Comparison of ENCODE assay signal across 8 cellular contexts in the genomic region with DNA sequence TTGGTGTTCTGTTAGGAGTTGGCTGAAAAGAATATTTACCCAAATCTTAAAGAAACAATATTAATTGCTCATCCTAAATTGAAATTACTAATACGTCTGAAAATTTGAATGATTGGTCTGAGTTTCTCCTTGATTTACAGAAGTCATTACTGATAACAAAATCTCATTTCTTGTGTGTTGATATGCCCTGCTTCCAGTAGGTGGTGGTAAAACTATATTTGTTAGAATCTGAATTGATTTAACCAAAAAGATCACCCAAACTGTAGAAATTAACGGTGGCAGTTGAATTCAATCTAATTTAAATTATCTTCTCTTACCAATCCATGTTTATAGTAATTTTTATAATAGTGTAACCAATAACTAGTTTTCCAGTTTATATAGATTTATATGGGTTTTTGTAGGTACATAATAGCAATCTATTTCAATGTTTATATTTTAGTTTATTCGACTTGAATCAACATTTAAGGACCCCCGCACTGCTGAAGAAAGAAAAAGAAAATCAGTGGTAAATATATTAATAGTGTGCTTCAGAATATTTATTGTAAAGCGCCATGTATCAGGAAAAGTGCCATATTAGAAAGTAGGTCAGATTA.
DNase-seq lines count a peak whose midpoint lies in the region; ATAC-seq and TF ChIP-seq lines count a peak whose summit lies in the region.

No MANE protein-coding gene starts in this region.

- TF ChIP-seq CTCF in AG09309 (IDR thresholded peaks at IDR 0.05; ENCODE audit: control insufficient read depth, insufficient read depth, low read depth, low read length, missing control alignments), result peak; percentile 34
- peak; percentile 26 for TF ChIP-seq CTCF in GM20000 (IDR thresholded peaks at IDR 0.05; ENCODE audit: extremely low read depth, missing control alignments)
- peak in 1 of 2 experiments; percentile 25 for TF ChIP-seq CTCF in tibial artery (IDR thresholded peaks at IDR 0.05)

- no peaks in the 10 kb centered on the region for H3K4me1 ChIP-seq in tibial artery

- H3K4me3 ChIP-seq in AG09309 (ENCODE audit: control insufficient read depth, low read depth, low read length), result no peak overlapping the region
- H3K4me3 ChIP-seq in tibial artery, result no peak overlapping the region

- ATAC-seq in SK-N-SH treated with all-trans-retinoic acid at 6 μM for 48 hours, result peak; percentile 49; the same call in 2 of the 3 replicates
- no peak for ATAC-seq in HG03460 (IDR thresholded peaks at IDR 0.05; ENCODE audit: unreplicated experiment)
- no peak for ATAC-seq in GM21381 (IDR thresholded peaks at IDR 0.05; ENCODE audit: unreplicated experiment)

- peaks cover 66 to 94% (median 80%) of the 10 kb centered on the region in 3 donors for H3K36me3 ChIP-seq in tibial artery

- intact Hi-C loops in tibial artery (cut with DNase I; ENCODE audit: low total_unique reads), result no loop called here

- no peaks in the 10 kb centered on the region for H3K9me3 ChIP-seq in tibial artery

- no peaks in the 10 kb centered on the region for H3K27me3 ChIP-seq in tibial artery

- DNase-seq in AG09309 (ENCODE audit: low read depth) (no peak), GM20000 (ENCODE audit: low spot score) (peak; percentile 53), glomerular visceral epithelial cell (ENCODE audit: extremely low spot score) (peak; percentile 1), tibial artery (no peak), NCI-H226 (no peak)

- H3K27ac ChIP-seq in tibial artery, result no peak overlapping the region

TF ChIP-seq in SK-N-SH treated with all-trans-retinoic acid at 6 μM for 48 hours, 23 proteins besides CTCF, POLR2A, EP300 and RAD21:
- TF ChIP-seq ZNF8 (CRISPR knock-in tag; IDR thresholded peaks at IDR 0.05), result no peak
- TF ChIP-seq, protein P1, sequence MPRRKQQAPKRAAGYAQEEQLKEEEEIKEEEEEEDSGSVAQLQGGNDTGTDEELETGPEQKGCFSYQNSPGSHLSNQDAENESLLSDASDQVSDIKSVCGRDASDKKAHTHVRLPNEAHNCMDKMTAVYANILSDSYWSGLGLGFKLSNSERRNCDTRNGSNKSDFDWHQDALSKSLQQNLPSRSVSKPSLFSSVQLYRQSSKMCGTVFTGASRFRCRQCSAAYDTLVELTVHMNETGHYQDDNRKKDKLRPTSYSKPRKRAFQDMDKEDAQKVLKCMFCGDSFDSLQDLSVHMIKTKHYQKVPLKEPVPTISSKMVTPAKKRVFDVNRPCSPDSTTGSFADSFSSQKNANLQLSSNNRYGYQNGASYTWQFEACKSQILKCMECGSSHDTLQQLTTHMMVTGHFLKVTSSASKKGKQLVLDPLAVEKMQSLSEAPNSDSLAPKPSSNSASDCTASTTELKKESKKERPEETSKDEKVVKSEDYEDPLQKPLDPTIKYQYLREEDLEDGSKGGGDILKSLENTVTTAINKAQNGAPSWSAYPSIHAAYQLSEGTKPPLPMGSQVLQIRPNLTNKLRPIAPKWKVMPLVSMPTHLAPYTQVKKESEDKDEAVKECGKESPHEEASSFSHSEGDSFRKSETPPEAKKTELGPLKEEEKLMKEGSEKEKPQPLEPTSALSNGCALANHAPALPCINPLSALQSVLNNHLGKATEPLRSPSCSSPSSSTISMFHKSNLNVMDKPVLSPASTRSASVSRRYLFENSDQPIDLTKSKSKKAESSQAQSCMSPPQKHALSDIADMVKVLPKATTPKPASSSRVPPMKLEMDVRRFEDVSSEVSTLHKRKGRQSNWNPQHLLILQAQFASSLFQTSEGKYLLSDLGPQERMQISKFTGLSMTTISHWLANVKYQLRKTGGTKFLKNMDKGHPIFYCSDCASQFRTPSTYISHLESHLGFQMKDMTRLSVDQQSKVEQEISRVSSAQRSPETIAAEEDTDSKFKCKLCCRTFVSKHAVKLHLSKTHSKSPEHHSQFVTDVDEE (CRISPR knock-in tag; IDR thresholded peaks at IDR 0.05), result no peak
- no peak for TF ChIP-seq ZNF565 (CRISPR knock-in tag; conservative IDR thresholded peaks at IDR 0.05; ENCODE audit: low read depth)
- no peak for TF ChIP-seq ZC3H10 (CRISPR knock-in tag; IDR thresholded peaks at IDR 0.05)

Comparison
In these comparisons a context has a peak if more than half of its experiments do, and no peak if none do; other contexts are left out.
1. DNase-seq: peak in GM20000 (single experiment) and glomerular visceral epithelial cell (single experiment); none in AG09309 (single experiment), tibial artery (0 of 2) and NCI-H226 (single experiment).